In genomic region chr14:73740921-73741326, GRCh38 we compare ENCODE assay signal across 8 cellular contexts. TPM values are rescaled to one million over a fixed set of nuclear protein-coding genes. Genes with fewer than 3 reads are reported as not detected.
DNase-seq lines count a peak whose midpoint lies in the region; ATAC-seq and TF ChIP-seq lines count a peak whose summit lies in the region.

No MANE protein-coding gene starts in this region.

- TF ChIP-seq EP300 in Ishikawa (IDR thresholded peaks at IDR 0.05; ENCODE audit: borderline replicate concordance) = no peak

- intact Hi-C loops in A673 (cut with micrococcal nuclease; ENCODE audit: unreplicated experiment) (no loop called here), upper lobe of right lung (cut with DNase I) (no loop called here)

- CTCF ChIA-PET in A673 (lab: Charles Lee) = interaction anchor here (0.9 kb wide), 1 partner anchor 12 kb away, joined by 3 read pairs; no protein-coding TSS in a partner anchor

- POLR2A ChIA-PET in A673 (lab: Charles Lee; ENCODE audit: low non-redundant PET) = no interaction called here

- peak overlapping the region; percentile 85 for H3K27ac Mint-ChIP-seq in central memory CD8-positive, alpha-beta T cell (ENCODE audit: low read depth)

- WGBS in lung, 2 donors = 11 to 17% methylated on average over 6 of the region's 6 CpGs

- no peak for DNase-seq in A673 (ENCODE audit: low spot score)
- DNase-seq in central memory CD8-positive, alpha-beta T cell (ENCODE audit: low spot score in 2 of 2) = no peak
- peak; percentile 88 for DNase-seq in lung (ENCODE audit: low spot score)
- peak; percentile 90 for DNase-seq in upper lobe of right lung
- no peak for DNase-seq in activated CD8-positive, alpha-beta memory T cell treated with anti-CD3 and anti-CD28 coated beads, Interleukin-2, amount 50 U/mL, for 4 hours

- H3K36me3 ChIP-seq in A673 (ENCODE audit: insufficient read depth, low read length, poor library complexity, severe bottlenecking) (peaks cover 27% of the 10 kb centered on the region), lung (ENCODE audit: control insufficient read depth in 2 of 2, insufficient read depth in 2 of 2, low read length in 2 of 2) (peaks cover 0 to 25% of the 10 kb centered on the region in 2 donors), upper lobe of right lung (peaks cover 38% of the 10 kb centered on the region)

- no peaks in the 10 kb centered on the region for H3K27me3 Mint-ChIP-seq in central memory CD8-positive, alpha-beta T cell

- H3K4me3 Mint-ChIP-seq in central memory CD8-positive, alpha-beta T cell = peak overlapping the region; percentile 90

- H3K9me3 ChIP-seq in A673 (ENCODE audit: low read depth, low read length, poor library complexity, severe bottlenecking) (no peaks in the 10 kb centered on the region), lung (ENCODE audit: control insufficient read depth in 2 of 2, insufficient read depth in 1 of 2, low read length in 1 of 2) (no peaks in the 10 kb centered on the region), upper lobe of right lung (no peaks in the 10 kb centered on the region)

- H3K27me3 ChIP-seq in A673 (replicated peaks; ENCODE audit: insufficient read depth, low read depth, low read length, poor library complexity) = no peaks in the 10 kb centered on the region
- H3K27me3 ChIP-seq in lung (ENCODE audit: control insufficient read depth, insufficient read depth) = no peaks in the 10 kb centered on the region
- no peaks in the 10 kb centered on the region for H3K27me3 ChIP-seq in upper lobe of right lung

- BruUV-seq in A673 (replicated peaks; lab: Mats Ljungman, UMichigan) = no TSS peak

- TF ChIP-seq CTCF in A673 (conservative IDR thresholded peaks at IDR 0.05; ENCODE audit: low read depth, low read length) = no peak
- TF ChIP-seq CTCF in lung (IDR thresholded peaks at IDR 0.05; ENCODE audit: control extremely low read depth, extremely low read depth) = no peak
- no peak for TF ChIP-seq CTCF in upper lobe of right lung (IDR thresholded peaks at IDR 0.05)

- H3K4me3 ChIP-seq in A673 (ENCODE audit: low read depth, low read length, poor library complexity, severe bottlenecking) (no peak overlapping the region), lung (no peak overlapping the region), upper lobe of right lung (peak overlapping the region; percentile 26)

- peaks cover 65% of the 10 kb centered on the region for H3K4me1 Mint-ChIP-seq in central memory CD8-positive, alpha-beta T cell

- H3K4me1 ChIP-seq in A673 (ENCODE audit: insufficient read depth, low read length, poor library complexity, severe bottlenecking) (peaks cover 50% of the 10 kb centered on the region), lung (ENCODE audit: control insufficient read depth in 2 of 2, insufficient read depth in 2 of 2, low read length in 2 of 2) (peaks cover 29 to 68% of the 10 kb centered on the region in 2 donors), upper lobe of right lung (peaks cover 69% of the 10 kb centered on the region)

- no peaks in the 10 kb centered on the region for H3K9me3 Mint-ChIP-seq in central memory CD8-positive, alpha-beta T cell

- ATAC-seq in central memory CD8-positive, alpha-beta T cell (replicated peaks; ENCODE audit: extremely low read depth, poor library complexity, severe bottlenecking) = no peak
- ATAC-seq in lung (ENCODE audit: insufficient read depth, low FRiP score) = peak; percentile 68
- ATAC-seq in upper lobe of right lung = peak; percentile 84
- no peak for ATAC-seq in GM21576 (IDR thresholded peaks at IDR 0.05; ENCODE audit: unreplicated experiment)
- ATAC-seq in HG03521 (IDR thresholded peaks at IDR 0.05; ENCODE audit: unreplicated experiment) = no peak

- no peak for TF ChIP-seq RAD21 in Ishikawa (IDR thresholded peaks at IDR 0.05; ENCODE audit: low read depth)

- H3K27ac ChIP-seq in A673 (ENCODE audit: low read depth, low read length, poor library complexity, severe bottlenecking) (peak overlapping the region; percentile 82), lung (ENCODE audit: low read depth in 1 of 2, low read length in 1 of 2) (peak overlapping the region; percentile 65 to 87), upper lobe of right lung (peak overlapping the region; percentile 89)

- H3K36me3 Mint-ChIP-seq in central memory CD8-positive, alpha-beta T cell (ENCODE audit: insufficient read depth) = peaks cover 38% of the 10 kb centered on the region

TF ChIP-seq in Ishikawa, 13 proteins besides CTCF, POLR2A, EP300 and RAD21:
- peak; percentile 10; the same call in 1 of the 2 replicates for TF ChIP-seq TEAD4 (IDR thresholded peaks at IDR 0.05)
- TF ChIP-seq CREB1 (IDR thresholded peaks at IDR 0.05; ENCODE audit: low read depth) = no peak
- TF ChIP-seq USF1 (IDR thresholded peaks at IDR 0.05) = no peak
- peak; percentile 80 for TF ChIP-seq CEBPB (IDR thresholded peaks at IDR 0.05)
- no peak for TF ChIP-seq FOXM1 (IDR thresholded peaks at IDR 0.05; ENCODE audit: borderline replicate concordance, low read depth)
- TF ChIP-seq MAX (IDR thresholded peaks at IDR 0.05) = peak; percentile 39; the same call in 1 of the 2 replicates
- TF ChIP-seq EGR1 (IDR thresholded peaks at IDR 0.05) = no peak
- no peak for TF ChIP-seq TCF12 (IDR thresholded peaks at IDR 0.05; ENCODE audit: low read depth)
- TF ChIP-seq ZBTB7A (IDR thresholded peaks at IDR 0.05; ENCODE audit: low read depth) = peak; percentile 83; the same call in 1 of the 2 replicates
- no peak for TF ChIP-seq TAF1 (IDR thresholded peaks at IDR 0.05; ENCODE audit: low read depth)
- peak; percentile 88 for TF ChIP-seq NFIC (IDR thresholded peaks at IDR 0.05)
- TF ChIP-seq YY1 (IDR thresholded peaks at IDR 0.05; ENCODE audit: low read depth) = no peak
- TF ChIP-seq REST (IDR thresholded peaks at IDR 0.05; ENCODE audit: low read depth) = no peak

RNA-seq across cellular contexts. Expression of gene PNMA1, which starts 26.7 kb away (rescaled TPM):
- total RNA-seq in A673 (2021) = 48.8 and 51.4 TPM in 2 replicates
- 10 to 100 TPM; 31.9 to 34.1 TPM for total RNA-seq in lung
- polyA plus RNA-seq in lung = 10 to 100 TPM; 11.0 to 19.6 TPM
- 22.0 TPM for total RNA-seq in upper lobe of right lung

Comparison
In these comparisons a context has a peak if more than half of its experiments do, and no peak if none do; other contexts are left out.
1. DNase-seq: peak in lung (single experiment) and upper lobe of right lung (single experiment); none in A673 (single experiment), central memory CD8-positive, alpha-beta T cell (0 of 2) and activated CD8-positive, alpha-beta memory T cell treated with anti-CD3 and anti-CD28 coated beads, Interleukin-2, amount 50 U/mL, for 4 hours (single experiment).
2. ATAC-seq: peak in lung (single experiment) and upper lobe of right lung (single experiment); none in central memory CD8-positive, alpha-beta T cell (single experiment), GM21576 (single experiment) and HG03521 (single experiment).
3. Peak in every context shown above with its lines, with median percentiles within 50 percentile points of each other: H3K27ac ChIP-seq.